In the genomic region with DNA sequence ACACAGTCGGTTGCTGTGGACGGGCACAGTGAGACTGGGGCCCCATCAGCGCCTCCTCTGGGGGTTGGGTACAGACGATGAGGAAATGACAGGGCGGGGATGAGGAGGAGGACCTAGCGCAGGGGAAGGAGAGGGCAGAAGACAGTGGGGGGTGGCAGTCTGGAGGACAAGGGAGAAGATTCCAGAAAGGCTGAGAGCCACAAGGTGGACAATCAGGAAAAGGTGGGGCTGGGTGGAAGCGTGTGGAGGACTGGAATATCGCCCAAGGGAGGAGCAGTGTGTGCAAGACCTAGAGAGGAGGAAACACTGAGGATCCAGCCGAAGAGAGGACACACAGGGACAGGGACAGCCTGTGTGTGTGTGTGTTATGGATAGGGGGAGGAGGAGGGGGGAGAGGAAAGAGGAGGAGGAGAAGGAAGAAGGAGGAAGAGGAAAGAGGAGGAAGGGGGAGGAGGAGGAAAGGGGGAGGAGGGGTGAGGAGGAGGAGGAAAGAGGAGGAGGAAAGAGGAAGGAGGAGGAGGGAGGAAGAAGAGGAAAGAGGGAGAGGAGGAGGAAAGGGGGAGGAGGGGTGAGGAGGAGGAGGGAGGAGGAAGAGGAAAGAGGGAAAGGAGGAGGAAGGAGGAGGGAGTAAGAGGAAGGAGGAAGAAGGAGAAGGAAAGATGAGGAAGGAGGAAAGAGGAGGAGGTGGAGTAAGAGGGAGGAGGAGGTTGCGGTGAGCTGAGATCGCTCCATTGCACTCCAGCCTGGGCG, we compare ENCODE assay signal across 12 cellular contexts. TPM values are rescaled to one million over a fixed set of nuclear protein-coding genes. Genes with fewer than 3 reads are reported as not detected.
DNase-seq lines count a peak whose midpoint lies in the region; ATAC-seq and TF ChIP-seq lines count a peak whose summit lies in the region.
"Had no signal": no experiment of that assay in that cellular context is flagged by ENCODE, and none has a peak within 500 bp of the region (broad histone marks: within the 10 kb centered on the region; RNA-seq: fewer than 3 reads in every experiment).

No MANE protein-coding gene starts in this region.

- no peaks in the 10 kb centered on the region for H3K9me3 ChIP-seq in CD4-positive, alpha-beta T cell (ENCODE audit: control insufficient read depth, low read length)
- H3K9me3 ChIP-seq: gastroesophageal sphincter, thoracic aorta had no signal

- DNase-seq in CD4-positive, alpha-beta T cell = peak in 3 of 10 experiments; percentile 15 to 31 (median 19)
- DNase-seq in MV-4-11 (lab: John Stamatoyannopoulos, UW) = peak; percentile 57
- DNase-seq in activated naive CD4-positive, alpha-beta T cell treated with anti-CD3 and anti-CD28 coated beads, Interleukin-2, amount 50 U/mL, for 16 hours = peak; percentile 54
- DNase-seq in natural killer cell = no peak
- no peak for DNase-seq in DMS79 treated with DMSO at 0.1 percent for 48 hours (lab: John Stamatoyannopoulos, UW)
- DNase-seq in GM10266 (ENCODE audit: extremely low spot score) = no peak
- no peak for DNase-seq in 8988T
- DNase-seq: OCI-M1 had no signal

- no peaks in the 10 kb centered on the region for H3K27me3 Mint-ChIP-seq in CD4-positive, alpha-beta T cell
- no peaks in the 10 kb centered on the region for H3K27me3 Mint-ChIP-seq in natural killer cell (ENCODE audit: low read depth in 2 of 2)

- CTCF ChIA-PET in CD4-positive, alpha-beta T cell (lab: Charles Lee) = no interaction called here

- POLR2A ChIA-PET in CD4-positive, alpha-beta T cell (lab: Charles Lee) = no interaction called here

- H3K9me3 Mint-ChIP-seq in CD4-positive, alpha-beta T cell = no peaks in the 10 kb centered on the region
- H3K9me3 Mint-ChIP-seq in natural killer cell = no peaks in the 10 kb centered on the region

- ATAC-seq in CD4-positive, alpha-beta T cell (ENCODE audit: poor library complexity) = peak; percentile 91
- peak; percentile 80 to 85 (median 82) for ATAC-seq in natural killer cell
- no peak for ATAC-seq in HG03571 (IDR thresholded peaks at IDR 0.05; ENCODE audit: unreplicated experiment)
- ATAC-seq: gastroesophageal sphincter had no signal

- no peak overlapping the region for H3K27ac ChIP-seq in CD4-positive, alpha-beta T cell (ENCODE audit: low read depth, low read length)
- H3K27ac ChIP-seq: gastroesophageal sphincter, thoracic aorta had no signal

- no peak overlapping the region for H3K4me3 Mint-ChIP-seq in CD4-positive, alpha-beta T cell
- H3K4me3 Mint-ChIP-seq in natural killer cell = no peak overlapping the region

- no peaks in the 10 kb centered on the region for H3K27me3 ChIP-seq in CD4-positive, alpha-beta T cell (ENCODE audit: control insufficient read depth, insufficient read depth, low read length)

- H3K4me1 Mint-ChIP-seq in CD4-positive, alpha-beta T cell (ENCODE audit: low read depth) = peaks cover 37% of the 10 kb centered on the region
- H3K4me1 Mint-ChIP-seq in natural killer cell = peaks cover 5 to 29% of the 10 kb centered on the region in 2 donors

- no peak overlapping the region for H3K27ac Mint-ChIP-seq in CD4-positive, alpha-beta T cell
- peak overlapping the region in 1 of 2 donors; percentile 41 for H3K27ac Mint-ChIP-seq in natural killer cell

- no peak for TF ChIP-seq CTCF in CD4-positive, alpha-beta T cell (IDR thresholded peaks at IDR 0.05)
- no peak for TF ChIP-seq CTCF in natural killer cell (IDR thresholded peaks at IDR 0.05)
- TF ChIP-seq CTCF in GM10266 (IDR thresholded peaks at IDR 0.05; ENCODE audit: control insufficient read depth, insufficient read depth, low read depth, missing control alignments) = no peak

- peaks cover 14% of the 10 kb centered on the region for H3K36me3 Mint-ChIP-seq in CD4-positive, alpha-beta T cell (ENCODE audit: low read depth)
- H3K36me3 Mint-ChIP-seq in natural killer cell = no peaks in the 10 kb centered on the region

- intact Hi-C loops in CD4-positive, alpha-beta T cell (cut with DNase I, micrococcal nuclease) = no loop called here
- intact Hi-C loops in natural killer cell (cut with micrococcal nuclease) = no loop called here

RNA-seq across cellular contexts. Expression of gene GARIN5A, which starts 15.8 kb away (rescaled TPM):
- under 1 TPM in 1 of 2 experiments, not detected in 1; 0.50 TPM for total RNA-seq in CD4-positive, alpha-beta T cell
- total RNA-seq in natural killer cell = under 1 TPM in 1 of 3 donors, not detected in 2; 0.59 TPM

RNA-seq across cellular contexts. Expression of gene EMC10, which starts 16.2 kb away (rescaled TPM):
- total RNA-seq in CD4-positive, alpha-beta T cell = 10 to 100 TPM; 80.0 to 80.3 TPM
- 10 to 100 TPM; 79.5 to 85.1 (median 80.1) TPM for total RNA-seq in natural killer cell

RNA-seq across cellular contexts. Expression of gene JOSD2, which starts 18.5 kb away (rescaled TPM):
- total RNA-seq in CD4-positive, alpha-beta T cell = 10 to 100 TPM; 11.7 to 11.9 TPM
- 10 to 100 TPM; 18.8 to 22.0 (median 20.3) TPM for total RNA-seq in natural killer cell

RNA-seq across cellular contexts. Expression of gene ASPDH, which starts 21.2 kb away (rescaled TPM):
- total RNA-seq in CD4-positive, alpha-beta T cell = not detected
- not detected for total RNA-seq in natural killer cell
- total RNA-seq: Daoy, gastroesophageal sphincter, thoracic aorta had no signal

RNA-seq across cellular contexts. Expression of gene MYBPC2, which starts 59.8 kb away (rescaled TPM):
- total RNA-seq in CD4-positive, alpha-beta T cell = under 1 TPM in 1 of 2 experiments, not detected in 1; 0.08 TPM
- total RNA-seq in natural killer cell = under 1 TPM in 2 of 3 donors, not detected in 1; 0.09 to 0.15 TPM
- total RNA-seq: Daoy, gastroesophageal sphincter had no signal

Comparison
In these comparisons a context has a peak if more than half of its experiments do, and no peak if none do; other contexts are left out.
1. DNase-seq: peak in MV-4-11 (single experiment) and activated naive CD4-positive, alpha-beta T cell treated with anti-CD3 and anti-CD28 coated beads, Interleukin-2, amount 50 U/mL, for 16 hours (single experiment); none in natural killer cell (single experiment), DMS79 treated with DMSO at 0.1 percent for 48 hours (single experiment), GM10266 (single experiment) and 8988T (single experiment).